Comparison of ENCODE assay signal across 14 cellular contexts in the genomic region with DNA sequence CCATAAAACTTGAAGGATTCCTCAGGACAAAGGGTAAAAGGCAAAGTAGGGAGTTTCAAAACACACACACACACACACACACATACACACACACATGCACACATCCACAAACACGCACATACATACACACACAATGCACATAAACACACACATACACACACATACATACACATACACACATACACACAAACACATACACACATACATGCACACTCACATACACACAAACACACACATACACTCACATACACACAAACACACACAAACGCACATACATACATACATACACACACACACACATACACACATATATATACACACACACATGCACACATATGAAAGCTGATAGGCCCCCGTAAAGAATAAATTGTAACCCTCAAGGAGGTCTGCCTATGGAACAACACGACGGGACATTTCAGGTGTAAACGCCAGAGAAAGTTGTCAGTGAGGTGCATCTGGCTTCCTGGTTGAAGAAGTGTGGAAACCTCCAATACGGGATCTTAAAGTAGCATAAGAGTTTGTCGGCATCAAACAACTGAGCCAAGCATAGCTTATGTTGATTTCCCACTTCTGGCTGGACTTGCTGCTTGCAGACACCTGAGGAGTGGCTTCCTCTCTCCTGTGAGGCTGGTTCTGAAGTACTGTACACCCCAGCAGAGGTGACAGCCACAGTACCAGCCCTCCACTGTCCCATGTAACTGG. TPM values are rescaled to one million over a fixed set of nuclear protein-coding genes. Genes with fewer than 3 reads are reported as not detected.
A peak's percentile ranks its signal among the peaks of the same experiment; 100 is the strongest.
DNase-seq lines count a peak whose midpoint lies in the region; ATAC-seq and TF ChIP-seq lines count a peak whose summit lies in the region.
"Had no signal": no experiment of that assay in that cellular context is flagged by ENCODE, and none has a peak within 500 bp of the region (broad histone marks: within the 10 kb centered on the region; RNA-seq: fewer than 3 reads in every experiment).

No MANE protein-coding gene starts in this region.

- H3K9me2 ChIP-seq in neural cell (ENCODE audit: insufficient read depth, low read length) = no peaks in the 10 kb centered on the region

- H3K27ac Mint-ChIP-seq in CD4-positive, alpha-beta memory T cell = peak overlapping the region; percentile 75 to 97 (median 85)
- peak overlapping the region; percentile 10 for H3K27ac Mint-ChIP-seq in activated T-helper 2 cell treated with anti-CD3 and anti-CD28 coated beads, Interferon-gamma antibody, Interleukin-2, Interleukin-4, amounts not matched to agents 10 μg/mL and 5 μg/mL and 100 μg/mL, durations not matched to agents 14 hours and 24 hours and 36 hours

- ATAC-seq in GM21825 (IDR thresholded peaks at IDR 0.05; ENCODE audit: unreplicated experiment) = no peak
- no peak for ATAC-seq in activated CD4-positive, CD25-positive, alpha-beta regulatory T cell treated with anti-CD3 and anti-CD28 coated beads, Interleukin-2, amount 50 U/mL, for 24 hours
- ATAC-seq: foreskin keratinocyte had no signal

- H3K36me3 Mint-ChIP-seq in CD4-positive, alpha-beta memory T cell = peaks cover 20 to 27% of the 10 kb centered on the region in 2 donors
- H3K36me3 Mint-ChIP-seq in activated T-helper 2 cell treated with anti-CD3 and anti-CD28 coated beads, Interferon-gamma antibody, Interleukin-2, Interleukin-4, amounts not matched to agents 10 μg/mL and 5 μg/mL and 100 μg/mL, durations not matched to agents 14 hours and 24 hours and 36 hours (ENCODE audit: low read depth) = peaks cover 72% of the 10 kb centered on the region

- no peak overlapping the region for H3K9ac ChIP-seq in neural cell (ENCODE audit: low read length)

- CTCF ChIA-PET in CD4-positive, alpha-beta memory T cell (lab: Charles Lee; ENCODE audit: partially characterized antibody) = interaction anchor here (0.7 to 1.0 kb wide), 2 partner anchors 12 to 14 kb away, joined by 3 to 4 read pairs; no protein-coding TSS in a partner anchor

- H3K36me3 ChIP-seq in CD4-positive, alpha-beta memory T cell (ENCODE audit: insufficient read depth, low read length) = peaks cover 4% of the 10 kb centered on the region
- H3K36me3 ChIP-seq in neural cell (ENCODE audit: insufficient read depth, low read length) = no peaks in the 10 kb centered on the region

- no peak for TF ChIP-seq RAD21 in neural cell (conservative IDR thresholded peaks at IDR 0.05)

- no peaks in the 10 kb centered on the region for H3K9me3 ChIP-seq in CD4-positive, alpha-beta memory T cell (ENCODE audit: control insufficient read depth in 1 of 2, low read length in 2 of 2)
- no peaks in the 10 kb centered on the region for H3K9me3 ChIP-seq in neural cell (ENCODE audit: low read length)

- POLR2A ChIA-PET in CD4-positive, alpha-beta memory T cell (lab: Charles Lee; ENCODE audit: partially characterized antibody) = interaction anchor here (0.9 to 1.2 kb wide), 5 partner anchors 9 to 217 kb away, joined by 3 to 6 read pairs (median 4); no protein-coding TSS in a partner anchor

- no peaks in the 10 kb centered on the region for H3F3A ChIP-seq in neural cell (ENCODE audit: insufficient read depth, low read length, poor library complexity, severe bottlenecking)

- peaks cover 55 to 93% (median 69%) of the 10 kb centered on the region in 4 donors for H3K4me1 Mint-ChIP-seq in CD4-positive, alpha-beta memory T cell
- H3K4me1 Mint-ChIP-seq in activated T-helper 2 cell treated with anti-CD3 and anti-CD28 coated beads, Interferon-gamma antibody, Interleukin-2, Interleukin-4, amounts not matched to agents 10 μg/mL and 5 μg/mL and 100 μg/mL, durations not matched to agents 14 hours and 24 hours and 36 hours (ENCODE audit: low read depth) = peaks cover 74% of the 10 kb centered on the region

- H3K4me3 ChIP-seq in CD4-positive, alpha-beta memory T cell (ENCODE audit: low read length in 2 of 2) = no peak overlapping the region
- H3K4me3 ChIP-seq in GM12875 (ENCODE audit: low read depth, low read length) (peak overlapping the region; percentile 38), neural cell (ENCODE audit: low read length) (peak overlapping the region; percentile 44)

- TF ChIP-seq CTCF in GM12875 (IDR thresholded peaks at IDR 0.05; ENCODE audit: borderline replicate concordance, insufficient read depth, low read depth, low read length) (no peak), neural cell (IDR thresholded peaks at IDR 0.05; ENCODE audit: poor library complexity, severe bottlenecking) (no peak)

- intact Hi-C loops in CD4-positive, alpha-beta memory T cell (cut with micrococcal nuclease) = no loop called here
- intact Hi-C loops in activated T-helper 2 cell treated with anti-CD3 and anti-CD28 coated beads, Interferon-gamma antibody, Interleukin-2, Interleukin-4, amounts not matched to agents 10 μg/mL and 5 μg/mL and 100 μg/mL, durations not matched to agents 14 hours and 24 hours and 36 hours (cut with micrococcal nuclease) = no loop called here

- no peak overlapping the region for H2AFZ ChIP-seq in neural cell (ENCODE audit: low read depth, low read length)

- no peaks in the 10 kb centered on the region for H3K27me3 ChIP-seq in CD4-positive, alpha-beta memory T cell (ENCODE audit: insufficient read depth, low read length)
- H3K27me3 ChIP-seq in neural cell (ENCODE audit: insufficient read depth, low read depth, low read length) = peaks cover 15% of the 10 kb centered on the region
- H3K27me3 ChIP-seq: foreskin keratinocyte had no signal

- TF ChIP-seq EP300 in neural cell (conservative IDR thresholded peaks at IDR 0.05; ENCODE audit: poor library complexity, severe bottlenecking) = no peak

- H3K4me1 ChIP-seq in CD4-positive, alpha-beta memory T cell (ENCODE audit: insufficient read depth, low read length) = peaks cover 62% of the 10 kb centered on the region
- H3K4me1 ChIP-seq: foreskin keratinocyte had no signal

- H3K4me2 ChIP-seq in neural cell (ENCODE audit: low read length) = no peak overlapping the region

- H3K79me2 ChIP-seq in neural cell (replicated peaks; ENCODE audit: insufficient read depth, low read length) = peaks cover 9% of the 10 kb centered on the region

- peak overlapping the region; percentile 12 for H3K27ac ChIP-seq in CD4-positive, alpha-beta memory T cell (ENCODE audit: low read depth, low read length)
- no peak overlapping the region for H3K27ac ChIP-seq in neural cell (ENCODE audit: low read length)
- H3K27ac ChIP-seq: foreskin keratinocyte had no signal

- peaks cover 0 to 2% (median 0%) of the 10 kb centered on the region in 8 donors for H3K9me3 Mint-ChIP-seq in CD4-positive, alpha-beta memory T cell
- no peaks in the 10 kb centered on the region for H3K9me3 Mint-ChIP-seq in activated T-helper 2 cell treated with anti-CD3 and anti-CD28 coated beads, Interferon-gamma antibody, Interleukin-2, Interleukin-4, amounts not matched to agents 10 μg/mL and 5 μg/mL and 100 μg/mL, durations not matched to agents 14 hours and 24 hours and 36 hours
- H3K9me3 Mint-ChIP-seq: neural crest cell had no signal

- no peak for DNase-seq in CD4-positive, alpha-beta memory T cell
- no peak for DNase-seq in activated T-helper 2 cell treated with anti-CD3 and anti-CD28 coated beads, Interferon-gamma antibody, Interleukin-2, Interleukin-4, amounts not matched to agents 10 μg/mL and 5 μg/mL and 100 μg/mL, durations not matched to agents 14 hours and 24 hours and 36 hours (ENCODE audit: low spot score)
- DNase-seq in SKM-1 (lab: John Stamatoyannopoulos, UW; ENCODE audit: unreplicated experiment) (no peak), NCI-H2227 (lab: John Stamatoyannopoulos, UW; ENCODE audit: unreplicated experiment) (no peak)
- DNase-seq: DMS53; foreskin keratinocyte; NCI-H1436; OCI-M1; stimulated activated CD4-positive, alpha-beta T cell treated with anti-CD3 and anti-CD28 coated beads, Interleukin-2, amount 100 ng/mL, for 24 hours had no signal

- H4K20me1 ChIP-seq in neural cell (ENCODE audit: insufficient read depth) = no peaks in the 10 kb centered on the region

- peak overlapping the region in 7 of 8 donors; percentile 17 to 76 (median 57) for H3K4me3 Mint-ChIP-seq in CD4-positive, alpha-beta memory T cell
- no peak overlapping the region for H3K4me3 Mint-ChIP-seq in activated T-helper 2 cell treated with anti-CD3 and anti-CD28 coated beads, Interferon-gamma antibody, Interleukin-2, Interleukin-4, amounts not matched to agents 10 μg/mL and 5 μg/mL and 100 μg/mL, durations not matched to agents 14 hours and 24 hours and 36 hours (ENCODE audit: low read depth)
- H3K4me3 Mint-ChIP-seq: neural crest cell had no signal

- H3K27me3 Mint-ChIP-seq in CD4-positive, alpha-beta memory T cell = no peaks in the 10 kb centered on the region
- no peaks in the 10 kb centered on the region for H3K27me3 Mint-ChIP-seq in activated T-helper 2 cell treated with anti-CD3 and anti-CD28 coated beads, Interferon-gamma antibody, Interleukin-2, Interleukin-4, amounts not matched to agents 10 μg/mL and 5 μg/mL and 100 μg/mL, durations not matched to agents 14 hours and 24 hours and 36 hours (ENCODE audit: low read depth)

TF ChIP-seq in neural cell, 6 proteins besides CTCF, POLR2A, EP300 and RAD21 (continues in another document):
- TF ChIP-seq POLR2AphosphoS5 (IDR thresholded peaks at IDR 0.05) (no peak), MXI1 (conservative IDR thresholded peaks at IDR 0.05; ENCODE audit: poor library complexity, severe bottlenecking) (no peak), SMC3 (conservative IDR thresholded peaks at IDR 0.05; ENCODE audit: poor library complexity) (no peak)

RNA-seq across cellular contexts. Expression of gene RFTN1, which starts 5.8 kb away (rescaled TPM):
- 10 to 100 TPM; 47.1 to 59.7 TPM for total RNA-seq in CD4-positive, alpha-beta memory T cell
- 10 to 100 TPM; 38.3 to 57.0 TPM for polyA plus RNA-seq in CD4-positive, alpha-beta memory T cell
- total RNA-seq in activated T-helper 2 cell treated with anti-CD3 and anti-CD28 coated beads, Interferon-gamma antibody, Interleukin-2, Interleukin-4, amounts not matched to agents 10 μg/mL and 5 μg/mL and 100 μg/mL, durations not matched to agents 14 hours and 24 hours and 36 hours = 90.4 and 93.7 TPM in 2 replicates
- 36.8 and 66.9 TPM in 2 replicates for polyA plus RNA-seq in neural cell
- 41.6 and 52.3 TPM in 2 replicates for polyA minus RNA-seq in neural cell

Comparison
In these comparisons a context has a peak if more than half of its experiments do, and no peak if none do; other contexts are left out.
1. H3K4me3 ChIP-seq: peak in GM12875 (single experiment) and neural cell (single experiment); none in CD4-positive, alpha-beta memory T cell (0 of 2).